9 cellular contexts compared by ENCODE assay signal in the genomic region with DNA sequence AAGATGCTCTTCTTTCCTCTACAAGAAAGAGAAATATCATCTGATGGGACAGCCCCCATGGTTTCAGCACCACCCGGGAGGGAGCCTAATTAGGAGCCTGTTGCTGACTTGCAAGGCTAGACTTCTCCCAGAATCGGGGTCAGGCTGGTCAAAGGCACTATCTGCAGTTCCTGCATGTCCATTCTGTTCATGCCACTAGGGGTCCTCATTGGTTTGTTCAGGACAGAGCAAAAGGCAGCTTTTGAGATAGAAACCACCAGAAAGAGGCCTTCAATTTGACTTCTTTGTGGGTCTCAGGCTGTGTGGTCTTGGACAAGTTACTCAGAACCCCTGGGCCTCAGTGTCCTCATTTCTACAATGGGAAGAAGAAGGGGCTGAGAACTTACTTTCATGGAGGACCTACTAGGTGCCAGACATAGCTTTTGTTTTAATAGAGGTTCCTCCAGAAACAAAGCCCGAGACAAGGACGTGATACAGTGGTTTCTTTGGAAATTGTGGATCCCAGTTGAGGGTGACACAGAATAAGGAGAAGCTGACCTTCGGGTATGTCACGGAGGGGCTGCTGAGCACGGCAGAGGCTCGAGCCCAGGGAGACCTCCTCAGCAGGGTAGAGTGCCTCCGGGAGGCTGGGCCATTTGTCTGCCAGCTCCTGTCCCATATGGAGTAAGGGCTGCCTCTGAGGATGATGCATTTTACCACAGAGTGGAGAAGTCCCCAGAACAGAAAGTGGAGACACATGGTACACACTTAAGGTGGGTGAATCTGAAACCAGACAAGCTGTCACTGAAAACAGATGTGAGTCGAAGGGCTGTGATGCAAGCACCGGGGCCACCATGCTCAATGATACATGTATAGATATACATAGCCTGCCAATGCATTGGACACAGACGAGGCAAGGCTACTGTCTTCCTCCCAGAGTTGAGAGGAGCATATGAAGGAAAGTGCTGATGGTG. TPM values are rescaled to one million over a fixed set of nuclear protein-coding genes. Genes with fewer than 3 reads are reported as not detected.
DNase-seq lines count a peak whose midpoint lies in the region; ATAC-seq and TF ChIP-seq lines count a peak whose summit lies in the region.
"Had no signal": no experiment of that assay in that cellular context is flagged by ENCODE, and none has a peak within 500 bp of the region (broad histone marks: within the 10 kb centered on the region; RNA-seq: fewer than 3 reads in every experiment).

No MANE protein-coding gene starts in this region.

- no peak overlapping the region for H2AK5ac ChIP-seq in neuronal stem cell (ENCODE audit: low read depth, low read length)

- H3K4me2 ChIP-seq in neuronal stem cell (ENCODE audit: insufficient read depth, low read length, poor library complexity, severe bottlenecking) = no peak overlapping the region

- no peak overlapping the region for H3K27ac ChIP-seq in neuronal stem cell (replicated peaks; ENCODE audit: low read length)

- H3K23ac ChIP-seq in neuronal stem cell (ENCODE audit: low read depth, low read length, poor library complexity) = no peak overlapping the region

- H3K18ac ChIP-seq in neuronal stem cell (ENCODE audit: low read length) = no peak overlapping the region

- peaks cover 1 to 6% of the 10 kb centered on the region in 2 donors for H3K9me3 Mint-ChIP-seq in effector memory CD8-positive, alpha-beta T cell

- no peak overlapping the region for H4K91ac ChIP-seq in neuronal stem cell (ENCODE audit: low read depth, low read length, poor library complexity)

- no peak overlapping the region for H3K4ac ChIP-seq in neuronal stem cell (ENCODE audit: low read length)

- no peaks in the 10 kb centered on the region for H3K4me1 Mint-ChIP-seq in effector memory CD8-positive, alpha-beta T cell (ENCODE audit: low read depth in 2 of 2)
- H3K4me1 Mint-ChIP-seq: CD4-positive, CD25-positive, alpha-beta regulatory T cell had no signal

- H3K4me3 ChIP-seq in epithelial cell of proximal tubule (ENCODE audit: low read depth, low read length) (no peak overlapping the region), neuronal stem cell (ENCODE audit: low read length in 2 of 2) (no peak overlapping the region)

- DNase-seq in NOMO-1 treated with DMSO at 0.1 percent for 48 hours (lab: John Stamatoyannopoulos, UW; ENCODE audit: unreplicated experiment) (peak; percentile 30), NOMO-1 treated with dmso at 0.1 percent for 144 hours (lab: John Stamatoyannopoulos, UW; ENCODE audit: unreplicated experiment) (no peak), HuH-7.5 (ENCODE audit: low spot score) (peak; percentile 26), RKO (ENCODE audit: low spot score) (peak; percentile 55), epithelial cell of proximal tubule (ENCODE audit: low read depth) (peak; percentile 12), neuronal stem cell (ENCODE audit: low spot score) (peak; percentile 63)
- no peak for DNase-seq in effector memory CD8-positive, alpha-beta T cell

- H3K27me3 ChIP-seq in neuronal stem cell (ENCODE audit: control insufficient read depth in 3 of 3, insufficient read depth in 3 of 3, low read depth in 1 of 3, low read length in 3 of 3) = peaks cover 0 to 13% (median 0%) of the 10 kb centered on the region in 3 experiments

- no peaks in the 10 kb centered on the region for H3K36me3 ChIP-seq in neuronal stem cell (replicated peaks in 1 of 2; ENCODE audit: control insufficient read depth in 2 of 2, insufficient read depth in 2 of 2, low read length in 2 of 2)

- no peaks in the 10 kb centered on the region for H3K36me3 Mint-ChIP-seq in effector memory CD8-positive, alpha-beta T cell (ENCODE audit: insufficient read depth)
- H3K36me3 Mint-ChIP-seq: CD4-positive, CD25-positive, alpha-beta regulatory T cell had no signal

- no CpG with 5 or more reads among the region's 12 CpGs for WGBS in neuronal stem cell (ENCODE audit: extremely low coverage in 2 of 2, insufficient read length in 2 of 2, insufficient replicate concordance in 1 of 2), 2 donors

- no peak overlapping the region for H3K14ac ChIP-seq in neuronal stem cell (ENCODE audit: low read length)

- H3K27ac Mint-ChIP-seq in effector memory CD8-positive, alpha-beta T cell = no peak overlapping the region

- H3K4me3 Mint-ChIP-seq in effector memory CD8-positive, alpha-beta T cell = no peak overlapping the region
- H3K4me3 Mint-ChIP-seq: CD4-positive, CD25-positive, alpha-beta regulatory T cell had no signal

- peak; percentile 89 for ATAC-seq in GM21717 (IDR thresholded peaks at IDR 0.05; ENCODE audit: unreplicated experiment)
- no peak for ATAC-seq in effector memory CD8-positive, alpha-beta T cell (replicated peaks)

- H3K79me1 ChIP-seq in neuronal stem cell (ENCODE audit: low read depth, low read length) = no peaks in the 10 kb centered on the region

- peak; percentile 89 for TF ChIP-seq CTCF in epithelial cell of proximal tubule (conservative IDR thresholded peaks at IDR 0.05; ENCODE audit: low read depth, low read length)

- H3K9ac ChIP-seq in neuronal stem cell (ENCODE audit: low read depth, low read length, poor library complexity) = no peak overlapping the region

- H3K4me1 ChIP-seq in neuronal stem cell (ENCODE audit: control insufficient read depth in 2 of 2, insufficient read depth in 1 of 2, low read depth in 1 of 2, low read length in 2 of 2) = peaks cover 0 to 8% of the 10 kb centered on the region in 2 donors

- H3K9me3 ChIP-seq in neuronal stem cell (replicated peaks in 1 of 2; ENCODE audit: control insufficient read depth in 2 of 2, insufficient read depth in 1 of 2, low read depth in 1 of 2, low read length in 2 of 2) = no peaks in the 10 kb centered on the region

- no peak overlapping the region for H2BK5ac ChIP-seq in neuronal stem cell (ENCODE audit: low read length)

- H3K27me3 Mint-ChIP-seq in effector memory CD8-positive, alpha-beta T cell = no peaks in the 10 kb centered on the region

- no peak overlapping the region for H2AFZ ChIP-seq in neuronal stem cell (ENCODE audit: low read length)

- no peak overlapping the region for H4K8ac ChIP-seq in neuronal stem cell (ENCODE audit: low read depth, low read length)

- no peak overlapping the region for H2BK120ac ChIP-seq in neuronal stem cell (ENCODE audit: low read depth, low read length)

- no peak overlapping the region for H2BK15ac ChIP-seq in neuronal stem cell (ENCODE audit: low read length)

- H2BK12ac ChIP-seq in neuronal stem cell (ENCODE audit: low read length) = no peak overlapping the region

RNA-seq across cellular contexts. Expression of a gene that starts 33.1 kb away (rescaled TPM):
- total RNA-seq in epithelial cell of proximal tubule = not detected in 2 replicates
- polyA plus RNA-seq in neuronal stem cell (2013, experiment 1 of 2) = not detected
- not detected for polyA plus RNA-seq in neuronal stem cell (2013, experiment 2 of 2)
- total RNA-seq: CD4-positive, CD25-positive, alpha-beta regulatory T cell had no signal
- polyA plus RNA-seq: CD4-positive, CD25-positive, alpha-beta regulatory T cell had no signal

Comparison
In these comparisons a context has a peak if more than half of its experiments do, and no peak if none do; other contexts are left out.
1. DNase-seq: peak in NOMO-1 treated with DMSO at 0.1 percent for 48 hours (single experiment), HuH-7.5 (single experiment), RKO (single experiment), epithelial cell of proximal tubule (single experiment) and neuronal stem cell (single experiment); none in NOMO-1 treated with dmso at 0.1 percent for 144 hours (single experiment) and effector memory CD8-positive, alpha-beta T cell (0 of 3).